ENCODE assay signal across 8 cellular contexts in genomic region chr18:12947355-12948054, GRCh38. TPM values are rescaled to one million over a fixed set of nuclear protein-coding genes. Genes with fewer than 3 reads are reported as not detected.
DNase-seq lines count a peak whose midpoint lies in the region; ATAC-seq and TF ChIP-seq lines count a peak whose summit lies in the region.

SEH1L (plus strand) TSS chr18:12948011; CDS start chr18:12948122, 111 bp downstream.

- ATAC-seq in CD8-positive, alpha-beta T cell: peak; percentile 82

- no peaks in the 10 kb centered on the region for H3K9me3 ChIP-seq in CD8-positive, alpha-beta T cell (ENCODE audit: low read length)

- H3K27ac ChIP-seq in CD8-positive, alpha-beta T cell (ENCODE audit: low read depth, low read length): peak within 1 kb of the TSS; percentile 85

- peaks cover 22% of the 10 kb centered on the region for H3K4me1 ChIP-seq in CD8-positive, alpha-beta T cell (ENCODE audit: insufficient read depth, low read length)

- no peaks in the 10 kb centered on the region for H3K27me3 ChIP-seq in CD8-positive, alpha-beta T cell (ENCODE audit: insufficient read depth, low read length)

- no peaks in the 10 kb centered on the region for H3K36me3 ChIP-seq in CD8-positive, alpha-beta T cell (ENCODE audit: insufficient read depth, low read length)

- peak within 1 kb of the TSS; percentile 99 for H3K27ac Mint-ChIP-seq in CD8-positive, alpha-beta T cell

- CTCF ChIA-PET in CD8-positive, alpha-beta T cell (lab: Charles Lee): interaction anchor here (0.9 kb wide), 1 partner anchor 12 kb away, joined by 3 read pairs; no protein-coding TSS in a partner anchor

- H3K27me3 Mint-ChIP-seq in CD8-positive, alpha-beta T cell (ENCODE audit: low read depth): no peaks in the 10 kb centered on the region

- no peak for TF ChIP-seq CTCF in CD8-positive, alpha-beta T cell (IDR thresholded peaks at IDR 0.05)
- TF ChIP-seq CTCF in GM20000 (IDR thresholded peaks at IDR 0.05; ENCODE audit: extremely low read depth, missing control alignments): no peak

- intact Hi-C loops in CD8-positive, alpha-beta T cell (cut with DNase I, micrococcal nuclease): loop anchor here (1.0 to 5.0 kb wide), 12 partner anchors 44 to 1097 kb away; partner anchors contain the start of genes AFG3L2 (in 2 of the 2), CEP192 (in 2 of the 2), FAM210A (in 2 of the 2) and IMPA2 (in 2 of the 2)

- DNase-seq in CD8-positive, alpha-beta T cell: peak; percentile 97 to 99 (median 99)
- DNase-seq in GM20000 (ENCODE audit: low spot score) (peak; percentile 99), HT-29 (ENCODE audit: low spot score) (peak; percentile 99), lung microvascular endothelial cell (ENCODE audit: low read depth in 2 of 2) (peak; percentile 99 to 100)
- peak; percentile 95 for DNase-seq in NK-92 treated with Interleukin-12 subunit alpha and Interleukin-12 subunit beta, amount 100 ng/mL, for 24 hours (lab: John Stamatoyannopoulos, UW)
- peak; percentile 99 for DNase-seq in activated CD8-positive, alpha-beta memory T cell treated with anti-CD3 and anti-CD28 coated beads for 24 hours
- peak; percentile 98 for DNase-seq in effector CD4-positive, alpha-beta T cell
- DNase-seq in stimulated activated CD4-positive, alpha-beta T cell treated with anti-CD3 and anti-CD28 coated beads, TNF-alpha, amount 100 ng/mL, for 4 hours (ENCODE audit: low read depth in 3 of 3): peak; percentile 98 to 100 (median 100)

- H3K36me3 Mint-ChIP-seq in CD8-positive, alpha-beta T cell: peaks cover 9% of the 10 kb centered on the region

- POLR2A ChIA-PET in CD8-positive, alpha-beta T cell (lab: Charles Lee): interaction anchor here (0.6 to 2.1 kb wide), 7 partner anchors 36 to 571 kb away, joined by 3 to 14 read pairs (median 7); partner anchors contain the start of genes AFG3L2, CEP76, PSMG2 and PTPN2

- H3K4me1 Mint-ChIP-seq in CD8-positive, alpha-beta T cell (ENCODE audit: low read depth): peaks cover 39% of the 10 kb centered on the region

- H3K9me3 Mint-ChIP-seq in CD8-positive, alpha-beta T cell: no peaks in the 10 kb centered on the region

- H3K4me3 Mint-ChIP-seq in CD8-positive, alpha-beta T cell: peak within 1 kb of the TSS; percentile 96

- peak within 1 kb of the TSS; percentile 91 for H3K4me3 ChIP-seq in CD8-positive, alpha-beta T cell (ENCODE audit: low read depth, low read length)

RNA-seq across cellular contexts. Expression of gene SEH1L, which starts in this region (rescaled TPM):
- total RNA-seq in CD8-positive, alpha-beta T cell: 10 to 100 TPM; 23.9 to 27.6 TPM
- total RNA-seq in HT-29 (2014; rRNA removed; shearing (Covaris generic)): 62.5 and 79.2 TPM in 2 replicates
- total RNA-seq in lung microvascular endothelial cell: 26.2 and 47.6 TPM in 2 replicates

Comparison
In these comparisons a context has a peak if more than half of its experiments do, and no peak if none do; other contexts are left out.
1. Peak in every context shown above with its lines: DNase-seq, ATAC-seq, H3K4me3 ChIP-seq and H3K27ac ChIP-seq.